11 cellular contexts compared by ENCODE assay signal in the genomic region with DNA sequence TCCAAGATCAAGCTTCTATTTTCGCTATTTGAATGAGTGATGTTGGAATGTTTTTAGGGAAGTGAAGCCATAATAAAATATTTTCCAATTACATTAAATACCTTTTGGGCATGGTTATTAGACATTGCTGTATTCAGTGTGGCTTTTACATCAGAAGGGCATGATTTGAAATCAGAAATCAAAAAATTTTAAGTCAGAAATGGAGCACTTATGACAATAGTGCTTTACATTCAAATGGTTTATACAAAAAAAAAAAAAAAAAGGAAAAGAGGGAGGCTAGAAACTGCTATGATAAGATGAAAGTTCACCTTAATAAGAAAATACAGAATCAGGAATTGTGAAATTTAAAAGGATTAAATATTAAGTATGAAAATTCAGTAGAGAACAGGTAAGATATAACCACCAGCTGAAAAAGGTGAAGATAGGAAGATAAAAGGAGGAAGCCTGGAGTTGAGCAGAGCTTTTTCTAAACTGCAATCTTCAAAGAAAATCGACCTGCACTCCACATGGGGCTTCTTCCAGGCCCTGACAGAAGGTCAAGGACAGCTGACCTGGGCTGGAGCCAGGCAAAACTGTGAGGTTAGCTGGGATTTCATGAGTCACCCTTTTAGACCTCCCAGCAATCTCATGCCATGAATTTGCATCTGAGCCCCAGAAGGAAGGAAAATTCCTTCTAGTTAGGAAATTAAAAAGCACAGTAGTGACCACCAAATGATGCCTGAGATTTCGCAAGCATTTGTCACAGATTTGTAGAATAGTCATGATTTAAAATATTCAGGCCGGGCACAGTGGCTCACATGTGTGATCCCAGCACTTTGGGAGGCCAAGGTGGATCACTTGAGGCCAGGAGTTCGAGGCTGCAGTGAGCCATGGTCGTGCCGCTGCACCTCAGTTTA. TPM values are rescaled to one million over a fixed set of nuclear protein-coding genes. Genes with fewer than 3 reads are reported as not detected.
A peak's percentile ranks its signal among the peaks of the same experiment; 100 is the strongest.
DNase-seq lines count a peak whose midpoint lies in the region; ATAC-seq and TF ChIP-seq lines count a peak whose summit lies in the region.
"Had no signal": no experiment of that assay in that cellular context is flagged by ENCODE, and none has a peak within 500 bp of the region (broad histone marks: within the 10 kb centered on the region; RNA-seq: fewer than 3 reads in every experiment).

No MANE protein-coding gene starts in this region.

- DNase-seq in A172 (ENCODE audit: low spot score) = peak; percentile 78
- peak; percentile 74 for DNase-seq in HT1080 (ENCODE audit: low read depth)
- peak; percentile 24 for DNase-seq in choroid plexus epithelial cell (ENCODE audit: low read depth)
- DNase-seq in kidney tubule cell (ENCODE audit: low spot score) = peak; percentile 78
- no peak for DNase-seq in GM10248 (ENCODE audit: extremely low spot score)
- DNase-seq: activated T-cell treated with anti-CD3 and anti-CD28 coated beads, Interleukin-2, amount 50 U/mL, for 24 hours; NCI-H1105; upper lobe of left lung had no signal

- ATAC-seq in HG02642 (IDR thresholded peaks at IDR 0.05; ENCODE audit: poor library complexity, unreplicated experiment) = no peak
- ATAC-seq in GM18502 (IDR thresholded peaks at IDR 0.05; ENCODE audit: poor library complexity, unreplicated experiment) = no peak
- no peak for ATAC-seq in HG03196 (IDR thresholded peaks at IDR 0.05; ENCODE audit: unreplicated experiment)

- H3K4me3 ChIP-seq in choroid plexus epithelial cell (ENCODE audit: low read depth, low read length) = no peak overlapping the region
- H3K4me3 ChIP-seq: upper lobe of left lung had no signal

- TF ChIP-seq CTCF in choroid plexus epithelial cell (conservative IDR thresholded peaks at IDR 0.05; ENCODE audit: low read depth, low read length) (no peak), GM10248 (IDR thresholded peaks at IDR 0.05; ENCODE audit: control extremely low read depth, extremely low read depth, low read depth, missing control alignments) (no peak)

- CTCF ChIA-PET in GM10248 (lab: Yijun Ruan, JAX) = interaction anchor here (1.1 to 1.5 kb wide), 2 partner anchors 11 to 441 kb away, joined by 3 to 7 read pairs; no protein-coding TSS in a partner anchor

- POLR2A ChIA-PET in GM10248 (lab: Yijun Ruan, JAX) = no interaction called here

RNA-seq across cellular contexts. Expression of a gene that starts 23.4 kb away (rescaled TPM):
- 3.8 and 5.0 TPM in 2 replicates for total RNA-seq in A172 (2014; rRNA removed; shearing (Covaris generic))
- 1.8 and 3.9 TPM in 2 replicates for total RNA-seq in HT1080 (2014; rRNA removed; shearing (Covaris generic))
- 0.80 and 1.6 TPM in 2 replicates for polyA plus RNA-seq in HT1080 (2015; cell fraction: cytosol; rRNA removed)
- 0.87 and 1.7 TPM in 2 replicates for polyA plus RNA-seq in HT1080 (2015; cell fraction: nucleus; rRNA removed)
